Comparison of ENCODE assay signal across 14 cellular contexts in the genomic region with DNA sequence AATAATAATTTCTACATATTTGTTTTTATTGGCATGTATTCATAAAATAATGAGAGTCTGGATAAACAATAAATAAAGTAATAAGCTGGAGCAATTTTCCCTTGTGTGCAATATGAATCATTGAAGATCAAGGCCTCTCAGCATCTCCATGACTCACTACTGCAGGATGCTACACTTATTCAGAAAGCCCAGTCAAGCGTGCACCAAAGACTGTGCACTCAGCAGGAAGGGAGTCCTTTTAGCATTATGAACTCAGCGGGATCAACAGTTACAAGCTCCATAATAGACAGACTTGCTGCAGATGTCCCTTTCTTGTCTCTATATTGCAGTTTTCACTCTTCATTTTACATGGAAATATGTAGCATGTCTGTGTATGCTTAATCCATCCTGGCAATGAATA.
DNase-seq lines count a peak whose midpoint lies in the region; ATAC-seq and TF ChIP-seq lines count a peak whose summit lies in the region.
"Had no signal": no experiment of that assay in that cellular context is flagged by ENCODE, and none has a peak within 500 bp of the region (broad histone marks: within the 10 kb centered on the region; RNA-seq: fewer than 3 reads in every experiment).

No MANE protein-coding gene starts in this region.

- no peaks in the 10 kb centered on the region for H3K9me3 ChIP-seq in PC-9 (ENCODE audit: insufficient read depth, low read depth)

- BruUV-seq in PC-9 (replicated peaks; lab: Mats Ljungman, UMichigan): no TSS peak

- H3F3A ChIP-seq in PC-9 (ENCODE audit: insufficient read depth, low read depth): no peaks in the 10 kb centered on the region

- H3K79me2 ChIP-seq in PC-9 (ENCODE audit: low read depth): no peaks in the 10 kb centered on the region

- ATAC-seq in HG02870 (IDR thresholded peaks at IDR 0.05; ENCODE audit: unreplicated experiment): no peak

- H3K36me3 ChIP-seq in PC-9 (ENCODE audit: low read depth): no peaks in the 10 kb centered on the region
- H3K36me3 ChIP-seq: cardiac muscle cell, stomach had no signal

- H3K27ac ChIP-seq in PC-9: no peak overlapping the region
- H3K27ac ChIP-seq: cardiac muscle cell, stomach had no signal

- H4K20me1 ChIP-seq in PC-9 (ENCODE audit: insufficient read depth): no peaks in the 10 kb centered on the region

- H3K4me2 ChIP-seq in PC-9: no peak overlapping the region

- POLR2A ChIA-PET in PC-9 (lab: Charles Lee; ENCODE audit: unreplicated experiment): no interaction called here

- H3K9me2 ChIP-seq in PC-9 (ENCODE audit: insufficient read depth): no peaks in the 10 kb centered on the region

- no peak overlapping the region for H3K4me3 ChIP-seq in PC-9
- H3K4me3 ChIP-seq: cardiac muscle cell, stomach had no signal

- intact Hi-C loops in PC-9 (cut with micrococcal nuclease; ENCODE audit: unreplicated experiment): no loop called here

- DNase-seq in ELR (ENCODE audit: low read depth): peak; percentile 21
- DNase-seq in NCI-H187 (lab: John Stamatoyannopoulos, UW): peak; percentile 36 to 44
- peak; percentile 52 to 71 for DNase-seq in PC-9
- DNase-seq in iris pigment epithelial cell (ENCODE audit: low read depth): peak; percentile 55
- DNase-seq in RPMI8226: no peak
- no peak for DNase-seq in DMS114 treated with DMSO at 0.1 percent for 48 hours (lab: John Stamatoyannopoulos, UW; ENCODE audit: unreplicated experiment)
- DNase-seq in globus pallidus (ENCODE audit: low spot score): no peak
- DNase-seq: activated B cell treated with CpG ODN at 0.5 μM for 24 hours; CD4-positive, alpha-beta T cell; occipital lobe; stimulated activated CD4-positive, alpha-beta T cell treated with anti-CD3 and anti-CD28 coated beads, Interleukin-4, amount 100 ng/mL, for 1 hour; stomach had no signal

- H2AFZ ChIP-seq in PC-9: no peak overlapping the region

- no peaks in the 10 kb centered on the region for H3K4me1 ChIP-seq in PC-9 (replicated peaks; ENCODE audit: insufficient read depth)
- H3K4me1 ChIP-seq: stomach had no signal

- CTCF ChIA-PET in PC-9 (lab: Charles Lee): no interaction called here

- TF ChIP-seq CTCF in PC-9 (conservative IDR thresholded peaks at IDR 0.05): no peak

- no peaks in the 10 kb centered on the region for H3K27me3 ChIP-seq in PC-9 (ENCODE audit: insufficient read depth, low read depth)
- H3K27me3 ChIP-seq: cardiac muscle cell, stomach had no signal

Comparison
In these comparisons a context has a peak if more than half of its experiments do, and no peak if none do; other contexts are left out.
1. DNase-seq: peak in ELR (single experiment), NCI-H187 (2 of 2), PC-9 (2 of 2) and iris pigment epithelial cell (single experiment); none in RPMI8226 (single experiment), DMS114 treated with DMSO at 0.1 percent for 48 hours (single experiment) and globus pallidus (single experiment).